ENCODE assay signal across 8 cellular contexts in the genomic region with DNA sequence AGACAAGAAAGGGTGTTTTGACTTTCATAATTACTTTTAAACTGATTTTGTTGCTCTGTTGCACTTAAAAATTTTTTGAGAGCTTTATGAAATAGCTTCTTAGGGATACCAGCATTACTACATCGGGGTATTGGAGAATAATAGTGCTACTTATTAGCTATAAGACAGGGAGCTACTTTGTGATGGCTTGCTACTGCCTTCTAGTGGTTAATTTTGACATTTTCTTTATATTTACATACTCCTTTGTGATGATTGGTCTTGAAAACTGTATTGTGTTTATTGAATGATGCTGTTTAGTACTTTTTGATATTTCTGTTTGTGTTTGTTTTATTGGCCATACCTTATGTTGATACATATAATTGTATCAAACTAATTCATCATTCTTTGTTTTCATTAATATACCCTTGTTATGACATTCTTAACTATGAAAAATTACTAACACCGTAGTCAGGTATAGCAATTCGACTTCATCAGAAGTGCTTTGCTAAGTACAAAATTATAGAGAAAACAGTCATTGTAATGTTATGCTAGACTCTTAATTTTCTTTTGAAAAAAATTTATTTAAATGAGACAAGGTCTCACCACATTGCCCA.
DNase-seq lines count a peak whose midpoint lies in the region; ATAC-seq and TF ChIP-seq lines count a peak whose summit lies in the region.

No MANE protein-coding gene starts in this region.

- no peaks in the 10 kb centered on the region for H3K4me1 ChIP-seq in CD8-positive, alpha-beta T cell (ENCODE audit: insufficient read depth, low read length)
- H3K4me1 ChIP-seq in mammary epithelial cell (ENCODE audit: insufficient read depth, low read length): peaks cover 3% of the 10 kb centered on the region

- no peaks in the 10 kb centered on the region for H3K36me3 Mint-ChIP-seq in CD8-positive, alpha-beta T cell
- H3K36me3 Mint-ChIP-seq in HFFc6 (ENCODE audit: low read depth) (peaks cover 13% of the 10 kb centered on the region), type B pancreatic cell (peaks cover 6% of the 10 kb centered on the region)

- no peak for DNase-seq in CD8-positive, alpha-beta T cell
- DNase-seq in HFFc6 (peak; percentile 71), NCI-H526 treated with DMSO at 0.1 percent for 48 hours (lab: John Stamatoyannopoulos, UW) (peak; percentile 64), mammary epithelial cell (peak; percentile 55), kidney tubule cell (ENCODE audit: low spot score) (peak; percentile 70), type B pancreatic cell (ENCODE audit: extremely low spot score, unreplicated experiment) (no peak), ureter (ENCODE audit: low spot score) (no peak)

- no peak overlapping the region for H3K27ac ChIP-seq in CD8-positive, alpha-beta T cell (ENCODE audit: low read depth, low read length)
- no peak overlapping the region for H3K27ac ChIP-seq in mammary epithelial cell (ENCODE audit: insufficient read depth, low read depth, low read length)

- peaks cover 63% of the 10 kb centered on the region for H3K79me2 ChIP-seq in mammary epithelial cell (ENCODE audit: insufficient read depth, low read length)

- dilution Hi-C loops in mammary epithelial cell (cut with HindIII; ENCODE audit: low sequenced_read_pairs): no loop called here

- ATAC-seq in CD8-positive, alpha-beta T cell: peak; percentile 52
- ATAC-seq in HG03280 (IDR thresholded peaks at IDR 0.05; ENCODE audit: unreplicated experiment): no peak

- no peaks in the 10 kb centered on the region for H3K4me1 Mint-ChIP-seq in CD8-positive, alpha-beta T cell (ENCODE audit: low read depth)
- H3K4me1 Mint-ChIP-seq in HFFc6 (ENCODE audit: low read depth): peaks cover 65% of the 10 kb centered on the region
- H3K4me1 Mint-ChIP-seq in type B pancreatic cell (ENCODE audit: unreplicated experiment): peaks cover 44% of the 10 kb centered on the region

- no peak overlapping the region for H3K9ac ChIP-seq in mammary epithelial cell (ENCODE audit: insufficient read depth, low read length)

- CTCF ChIA-PET in CD8-positive, alpha-beta T cell (lab: Charles Lee): interaction anchor here (0.6 to 7.3 kb wide), 38 partner anchors 9 to 683 kb away, joined by 3 to 197 read pairs (median 3); no protein-coding TSS in a partner anchor
- CTCF ChIA-PET in mammary epithelial cell (lab: Charles Lee; ENCODE audit: low non-redundant PET): interaction anchor here (0.5 to 1.4 kb wide), 11 partner anchors 12 to 631 kb away, joined by 3 to 12 read pairs (median 4); no protein-coding TSS in a partner anchor

- H3K27me3 Mint-ChIP-seq in CD8-positive, alpha-beta T cell (ENCODE audit: low read depth): peaks cover 13% of the 10 kb centered on the region
- peaks cover 5% of the 10 kb centered on the region; the same call in 1 of the 2 replicates for H3K27me3 Mint-ChIP-seq in HFFc6 (ENCODE audit: insufficient read depth)
- H3K27me3 Mint-ChIP-seq in type B pancreatic cell: no peaks in the 10 kb centered on the region

- no peak overlapping the region for H2AFZ ChIP-seq in mammary epithelial cell (ENCODE audit: low read depth, low read length)

- no peak overlapping the region for H3K4me2 ChIP-seq in mammary epithelial cell (ENCODE audit: insufficient read depth, low read depth, low read length)

- H3K36me3 ChIP-seq in CD8-positive, alpha-beta T cell (ENCODE audit: insufficient read depth, low read length): no peaks in the 10 kb centered on the region
- peaks cover 4% of the 10 kb centered on the region for H3K36me3 ChIP-seq in mammary epithelial cell (ENCODE audit: insufficient read depth, low read length)

- POLR2A ChIA-PET in CD8-positive, alpha-beta T cell (lab: Charles Lee): interaction anchor here (0.9 kb wide), 2 partner anchors 631 to 641 kb away, joined by 3 read pairs; no protein-coding TSS in a partner anchor

- peak; percentile 95 for TF ChIP-seq CTCF in CD8-positive, alpha-beta T cell (IDR thresholded peaks at IDR 0.05)
- TF ChIP-seq CTCF in HFFc6 (IDR thresholded peaks at IDR 0.05) (peak; percentile 90), mammary epithelial cell (conservative IDR thresholded peaks at IDR 0.05 in 1 of 2, IDR thresholded peaks at IDR 0.05 in 1 of 2; ENCODE audit: extremely low read depth in 1 of 2, insufficient read depth in 1 of 2, low read depth in 1 of 2, low read length in 2 of 2) (peak; percentile 72 to 83), type B pancreatic cell (conservative IDR thresholded peaks at IDR 0.05) (peak; percentile 90)

- no peaks in the 10 kb centered on the region for H3K27me3 ChIP-seq in CD8-positive, alpha-beta T cell (ENCODE audit: insufficient read depth, low read length)
- H3K27me3 ChIP-seq in mammary epithelial cell (ENCODE audit: insufficient read depth, low read length): no peaks in the 10 kb centered on the region

- H3K27ac Mint-ChIP-seq in CD8-positive, alpha-beta T cell: no peak overlapping the region
- H3K27ac Mint-ChIP-seq in HFFc6 (peak overlapping the region; percentile 46; the same call in 1 of the 2 replicates), type B pancreatic cell (no peak overlapping the region)

- peaks cover 3% of the 10 kb centered on the region for H4K20me1 ChIP-seq in mammary epithelial cell (ENCODE audit: insufficient read depth, low read length)

- H3K4me3 ChIP-seq in CD8-positive, alpha-beta T cell (ENCODE audit: low read depth, low read length): no peak overlapping the region
- no peak overlapping the region for H3K4me3 ChIP-seq in mammary epithelial cell (replicated peaks in 1 of 3; ENCODE audit: insufficient read depth in 1 of 3, low read depth in 2 of 3, low read length in 3 of 3)

- in situ Hi-C loops in mammary epithelial cell (cut with MboI; ENCODE audit: low sequenced_read_pairs in 2 of 2): no loop called here

- BruUV-seq in mammary epithelial cell (replicated peaks; lab: Mats Ljungman, UMichigan): no TSS peak

- no peaks in the 10 kb centered on the region for H3K9me3 ChIP-seq in CD8-positive, alpha-beta T cell (ENCODE audit: low read length)
- no peaks in the 10 kb centered on the region for H3K9me3 ChIP-seq in mammary epithelial cell (replicated peaks; ENCODE audit: insufficient read depth, low read length)

- 64% methylated on average over 3 of the region's 3 CpGs for WGBS in mammary epithelial cell (ENCODE audit: low coverage, missing lambda C conversion rate)

- no peak overlapping the region for H3K4me3 Mint-ChIP-seq in CD8-positive, alpha-beta T cell
- no peak overlapping the region for H3K4me3 Mint-ChIP-seq in HFFc6
- no peak overlapping the region for H3K4me3 Mint-ChIP-seq in type B pancreatic cell

- intact Hi-C loops in CD8-positive, alpha-beta T cell (cut with DNase I, micrococcal nuclease): loop anchor here (2.0 kb wide), 3 partner anchors 142 to 680 kb away; no protein-coding TSS in a partner anchor
- intact Hi-C loops in mammary epithelial cell (cut with micrococcal nuclease): loop anchor here (2.0 to 10.0 kb wide), 4 partner anchors 86 to 636 kb away; a partner anchor contains a TSS

- no peaks in the 10 kb centered on the region for H3K9me3 Mint-ChIP-seq in CD8-positive, alpha-beta T cell
- no peaks in the 10 kb centered on the region for H3K9me3 Mint-ChIP-seq in HFFc6
- no peaks in the 10 kb centered on the region for H3K9me3 Mint-ChIP-seq in type B pancreatic cell

Comparison
In these comparisons a context has a peak if more than half of its experiments do, and no peak if none do; other contexts are left out.
1. DNase-seq: peak in HFFc6 (single experiment), NCI-H526 treated with DMSO at 0.1 percent for 48 hours (single experiment), mammary epithelial cell (single experiment) and kidney tubule cell (single experiment); none in CD8-positive, alpha-beta T cell (0 of 7), type B pancreatic cell (single experiment) and ureter (single experiment).
2. Peak in every context shown above with its lines, with median percentiles within 50 percentile points of each other: CTCF ChIP-seq.